In the genomic region with DNA sequence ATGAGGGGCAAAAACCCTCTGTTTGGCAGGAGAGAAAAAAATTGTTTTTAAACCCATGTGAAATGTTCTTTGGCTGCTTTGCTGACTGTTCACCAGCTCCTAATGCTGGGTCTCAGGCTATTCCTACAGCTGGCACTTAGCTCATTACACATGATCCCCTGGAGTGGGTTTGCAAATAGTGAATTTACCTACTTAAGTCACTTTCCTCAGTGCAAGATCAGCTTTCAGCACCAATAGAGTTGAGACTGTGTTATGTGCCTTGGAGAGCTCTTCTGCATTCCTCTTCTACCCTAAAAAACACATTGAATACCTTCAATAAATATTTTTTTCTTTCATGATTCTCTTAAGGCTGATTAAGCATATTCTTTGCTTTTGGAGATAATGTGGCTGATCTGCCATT, we compare ENCODE assay signal across 29 cellular contexts. TPM values are rescaled to one million over a fixed set of nuclear protein-coding genes. Genes with fewer than 3 reads are reported as not detected.
DNase-seq lines count a peak whose midpoint lies in the region; ATAC-seq and TF ChIP-seq lines count a peak whose summit lies in the region.
"Had no signal": no experiment of that assay in that cellular context is flagged by ENCODE, and none has a peak within 500 bp of the region (broad histone marks: within the 10 kb centered on the region; RNA-seq: fewer than 3 reads in every experiment).

No MANE protein-coding gene starts in this region.

- H3K27ac Mint-ChIP-seq in neural progenitor cell: no peak overlapping the region
- H3K27ac Mint-ChIP-seq: activated CD4-positive, alpha-beta memory T cell treated with anti-CD3 and anti-CD28 coated beads for 36 hours; activated T-helper 17 cell treated with anti-CD3 and anti-CD28 coated beads, Interleukin-2, amount 50 U/mL, for 72 hours; effector memory CD8-positive, alpha-beta T cell; natural killer cell treated with Interleukin-12 subunit alpha and Interleukin-12 subunit beta and Interleukin-15 and Interleukin-18, amount 100 ng/mL, for 72 hours; stimulated activated naive CD8-positive, alpha-beta T cell treated with anti-CD3 and anti-CD28 coated beads, Interleukin-15, Interleukin-2, amounts not matched to agents 100 ng/mL and 50 ng/mL, for 24 hours had no signal

- ATAC-seq in HG03025 (IDR thresholded peaks at IDR 0.05; ENCODE audit: low FRiP score, unreplicated experiment): no peak
- no peak for ATAC-seq in GM18511 (IDR thresholded peaks at IDR 0.05; ENCODE audit: unreplicated experiment)
- ATAC-seq: activated CD4-positive, CD25-positive, alpha-beta regulatory T cell treated with anti-CD3 and anti-CD28 coated beads, Interleukin-2, amount 50 U/mL, for 24 hours; activated T-helper 17 cell treated with anti-CD3 and anti-CD28 coated beads, Interleukin-2, amount 50 U/mL, for 72 hours; effector memory CD8-positive, alpha-beta T cell; mucosa of descending colon; natural killer cell treated with Interleukin-12 subunit alpha and Interleukin-12 subunit beta and Interleukin-15 and Interleukin-18, amount 100 ng/mL, for 72 hours had no signal

- DNase-seq in NCI-H510A treated with DMSO at 0.1 percent for 48 hours (lab: John Stamatoyannopoulos, UW) (peak; percentile 8), NCI-H510A (lab: John Stamatoyannopoulos, UW) (no peak), NCI-H2029 (lab: John Stamatoyannopoulos, UW) (peak; percentile 22), WERI-Rb-1 (peak; percentile 42), neural progenitor cell (ENCODE audit: low spot score) (peak; percentile 27), OCI-M1 (lab: John Stamatoyannopoulos, UW) (no peak)
- DNase-seq: activated CD4-positive, alpha-beta memory T cell treated with anti-CD3 and anti-CD28 coated beads for 36 hours; activated naive CD4-positive, alpha-beta T cell treated with anti-CD3 and anti-CD28 coated beads, Interleukin-2, amount 50 U/mL, for 16 hours; effector memory CD8-positive, alpha-beta T cell; erythroblast; GOT3; kidney glomerular epithelial cell; mucosa of descending colon; NCI-H1930; NCI-H446; ovary; retina; SJCRH30; T-helper 1 cell had no signal

- peaks cover 21% of the 10 kb centered on the region for H3K4me1 ChIP-seq in neural progenitor cell
- H3K4me1 ChIP-seq: SJCRH30 had no signal

- H3K9me3 ChIP-seq in WERI-Rb-1 (ENCODE audit: severe bottlenecking) (no peaks in the 10 kb centered on the region), neural progenitor cell (ENCODE audit: low read depth) (no peaks in the 10 kb centered on the region)
- H3K9me3 ChIP-seq: mucosa of descending colon, ovary, SJCRH30, thoracic aorta had no signal

- H3F3A ChIP-seq in neural progenitor cell (ENCODE audit: low read depth): peaks cover 9% of the 10 kb centered on the region

- H3K36me3 Mint-ChIP-seq in neural progenitor cell: no peaks in the 10 kb centered on the region
- H3K36me3 Mint-ChIP-seq: activated CD4-positive, alpha-beta memory T cell treated with anti-CD3 and anti-CD28 coated beads for 36 hours; natural killer cell treated with Interleukin-12 subunit alpha and Interleukin-12 subunit beta and Interleukin-15 and Interleukin-18, amount 100 ng/mL, for 72 hours had no signal

- H3K27me3 Mint-ChIP-seq in neural progenitor cell (ENCODE audit: insufficient read depth, low read depth): peaks cover 3% of the 10 kb centered on the region

- H3K27me3 ChIP-seq in WERI-Rb-1 (ENCODE audit: insufficient read depth, low read depth, severe bottlenecking) (no peaks in the 10 kb centered on the region), neural progenitor cell (no peaks in the 10 kb centered on the region)
- H3K27me3 ChIP-seq: cardiac muscle cell, ovary had no signal

- H3K36me3 ChIP-seq in WERI-Rb-1: no peaks in the 10 kb centered on the region
- no peaks in the 10 kb centered on the region for H3K36me3 ChIP-seq in neural progenitor cell
- H3K36me3 ChIP-seq: cardiac muscle cell, ovary, SJCRH30, thoracic aorta had no signal

- no peaks in the 10 kb centered on the region for H3K9me3 Mint-ChIP-seq in neural progenitor cell
- H3K9me3 Mint-ChIP-seq: activated CD4-positive, alpha-beta memory T cell treated with anti-CD3 and anti-CD28 coated beads for 36 hours; activated T-helper 17 cell treated with anti-CD3 and anti-CD28 coated beads, Interleukin-2, amount 50 U/mL, for 72 hours; effector memory CD8-positive, alpha-beta T cell; natural killer cell treated with Interleukin-12 subunit alpha and Interleukin-12 subunit beta and Interleukin-15 and Interleukin-18, amount 100 ng/mL, for 72 hours; stimulated activated naive CD8-positive, alpha-beta T cell treated with anti-CD3 and anti-CD28 coated beads, Interleukin-15, Interleukin-2, amounts not matched to agents 100 ng/mL and 50 ng/mL, for 24 hours had no signal

- H3K79me2 ChIP-seq in neural progenitor cell (ENCODE audit: low read depth): no peaks in the 10 kb centered on the region

- H3K27ac ChIP-seq in WERI-Rb-1 (no peak overlapping the region; the same call in 1 of the 2 replicates), neural progenitor cell (no peak overlapping the region)
- H3K27ac ChIP-seq: cardiac muscle cell, coronary artery, ovary, SJCRH30, skin epidermis, thoracic aorta had no signal

- no peak overlapping the region for H3K4me3 ChIP-seq in WERI-Rb-1 (ENCODE audit: low read depth, low read length)
- no peak overlapping the region for H3K4me3 ChIP-seq in neural progenitor cell
- H3K4me3 ChIP-seq: cardiac muscle cell, coronary artery, mucosa of descending colon, ovary, SJCRH30, skin epidermis had no signal

- no peaks in the 10 kb centered on the region for H4K20me1 ChIP-seq in neural progenitor cell (ENCODE audit: low read depth)

- no peak overlapping the region for H2AFZ ChIP-seq in neural progenitor cell (replicated peaks)

- TF ChIP-seq CTCF in WERI-Rb-1 (IDR thresholded peaks at IDR 0.05; ENCODE audit: low read depth, low read length) (no peak), neural progenitor cell (IDR thresholded peaks at IDR 0.05) (no peak)

- no peak overlapping the region for H3K9ac ChIP-seq in neural progenitor cell

- H3K4me3 Mint-ChIP-seq in neural progenitor cell: no peak overlapping the region
- H3K4me3 Mint-ChIP-seq: activated CD4-positive, alpha-beta memory T cell treated with anti-CD3 and anti-CD28 coated beads for 36 hours; activated T-helper 17 cell treated with anti-CD3 and anti-CD28 coated beads, Interleukin-2, amount 50 U/mL, for 72 hours; effector memory CD8-positive, alpha-beta T cell; natural killer cell treated with Interleukin-12 subunit alpha and Interleukin-12 subunit beta and Interleukin-15 and Interleukin-18, amount 100 ng/mL, for 72 hours; stimulated activated naive CD8-positive, alpha-beta T cell treated with anti-CD3 and anti-CD28 coated beads, Interleukin-15, Interleukin-2, amounts not matched to agents 100 ng/mL and 50 ng/mL, for 24 hours had no signal

- peak overlapping the region; percentile 52 for H3K4me2 ChIP-seq in neural progenitor cell

- peaks cover 13% of the 10 kb centered on the region for H3K4me1 Mint-ChIP-seq in neural progenitor cell

RNA-seq across cellular contexts. Expression of gene PRDM1, which starts 58.4 kb away (rescaled TPM):
- 0.37 and 0.43 TPM in 2 replicates for total RNA-seq in neural progenitor cell (ENCODE audit: low replicate concordance)
- total RNA-seq: SJCRH30 had no signal

Comparison
In these comparisons a context has a peak if more than half of its experiments do, and no peak if none do; other contexts are left out.
1. DNase-seq: peak in NCI-H510A treated with DMSO at 0.1 percent for 48 hours (single experiment), NCI-H2029 (single experiment), WERI-Rb-1 (single experiment) and neural progenitor cell (single experiment); none in NCI-H510A (single experiment) and OCI-M1 (single experiment).